ENCODE assay signal across 9 cellular contexts in the genomic region with DNA sequence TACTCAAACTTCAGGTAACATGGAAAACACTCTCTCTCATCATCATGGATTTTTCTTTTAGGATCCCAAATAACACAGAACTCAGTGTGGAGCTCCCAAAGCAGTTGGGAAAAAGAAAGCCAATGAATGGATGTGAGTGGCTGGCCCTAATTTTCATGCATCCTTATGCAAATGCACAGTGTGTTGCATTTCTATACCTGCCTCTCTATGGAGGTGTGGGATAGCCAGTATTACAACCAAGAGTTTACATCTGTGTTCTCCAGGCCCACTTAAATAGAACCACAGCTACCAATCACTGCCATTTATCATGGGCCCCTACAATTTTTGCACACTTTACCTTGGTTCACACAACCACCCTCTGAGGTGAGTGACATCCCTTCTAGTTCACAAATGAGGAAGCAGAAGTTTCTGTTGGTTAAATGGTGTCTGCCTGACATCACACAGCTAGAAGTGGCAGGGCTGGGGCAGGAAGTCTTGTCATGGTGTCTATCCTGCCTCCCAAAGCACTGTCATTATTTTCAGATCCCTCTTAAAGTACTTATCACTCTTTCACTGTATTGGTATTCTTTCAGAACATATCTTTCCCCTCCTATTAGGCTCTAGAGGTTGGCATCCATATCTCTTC. TPM values are rescaled to one million over a fixed set of nuclear protein-coding genes. Genes with fewer than 3 reads are reported as not detected.
A peak's percentile ranks its signal among the peaks of the same experiment; 100 is the strongest.
DNase-seq lines count a peak whose midpoint lies in the region; ATAC-seq and TF ChIP-seq lines count a peak whose summit lies in the region.
"Had no signal": no experiment of that assay in that cellular context is flagged by ENCODE, and none has a peak within 500 bp of the region (broad histone marks: within the 10 kb centered on the region; RNA-seq: fewer than 3 reads in every experiment).

No MANE protein-coding gene starts in this region.

- TF ChIP-seq CTCF in CD14-positive monocyte (IDR thresholded peaks at IDR 0.05) (no peak), GM20000 (IDR thresholded peaks at IDR 0.05; ENCODE audit: extremely low read depth, missing control alignments) (no peak)

- H3K27ac Mint-ChIP-seq in CD14-positive monocyte = peak overlapping the region in 6 of 7 donors; percentile 16 to 79 (median 34)

- ATAC-seq in GM19452 (IDR thresholded peaks at IDR 0.05; ENCODE audit: unreplicated experiment) = peak; percentile 98
- ATAC-seq in HG02970 (IDR thresholded peaks at IDR 0.05; ENCODE audit: low FRiP score, unreplicated experiment) = peak; percentile 83

- intact Hi-C loops in CD14-positive monocyte (cut with micrococcal nuclease) = no loop called here

- no peaks in the 10 kb centered on the region for H3K27me3 Mint-ChIP-seq in CD14-positive monocyte (ENCODE audit: low read depth in 3 of 3)

- peaks cover 18% of the 10 kb centered on the region for H3K4me1 Mint-ChIP-seq in CD14-positive monocyte

- H3K36me3 Mint-ChIP-seq in CD14-positive monocyte = no peaks in the 10 kb centered on the region

- DNase-seq in CD14-positive monocyte (ENCODE audit: low spot score) (no peak), MV-4-11 (lab: John Stamatoyannopoulos, UW) (peak; percentile 72), GM20000 (ENCODE audit: low spot score) (no peak), NCI-H82 treated with DMSO at 0.1 percent for 48 hours (lab: John Stamatoyannopoulos, UW; ENCODE audit: unreplicated experiment) (no peak), hypothalamus (lab: John Stamatoyannopoulos, UW) (no peak)
- no peak for DNase-seq in stimulated activated CD8-positive, alpha-beta memory T cell treated with anti-CD3 and anti-CD28 coated beads, Interleukin-4, amount 100 ng/mL, for 48 hours
- DNase-seq: activated CD8-positive, alpha-beta memory T cell treated with anti-CD3 and anti-CD28 coated beads, Interleukin-2, amount 50 U/mL, for 48 hours had no signal

- H3K9me3 Mint-ChIP-seq in CD14-positive monocyte = peaks cover 0 to 2% (median 0%) of the 10 kb centered on the region in 7 donors

- H3K4me3 Mint-ChIP-seq in CD14-positive monocyte = no peak overlapping the region

RNA-seq across cellular contexts. Expression of gene MAMDC2, which starts 17.3 kb away (rescaled TPM):
- polyA plus RNA-seq in CD14-positive monocyte = under 1 TPM; 0.05 to 0.09 TPM
